In genomic region chr6:144149894-144150672, GRCh38 we compare ENCODE assay signal across 8 cellular contexts. TPM values are rescaled to one million over a fixed set of nuclear protein-coding genes. Genes with fewer than 3 reads are reported as not detected.
A peak's percentile ranks its signal among the peaks of the same experiment; 100 is the strongest.
DNase-seq lines count a peak whose midpoint lies in the region; ATAC-seq and TF ChIP-seq lines count a peak whose summit lies in the region.

Gene STX11, plus strand, starts transcription at chr6:144150517. Its CDS starts 36,111 bp downstream, at chr6:144186628.

- peaks cover 26% of the 10 kb centered on the region for H3K4me1 ChIP-seq in lower lobe of right lung

- TF ChIP-seq CTCF in lower lobe of right lung (IDR thresholded peaks at IDR 0.05), result no peak

- peak within 1 kb of the TSS; percentile 92 for H3K27ac ChIP-seq in lower lobe of right lung

- peak; percentile 7 to 31 for DNase-seq in NCI-H1930 (lab: John Stamatoyannopoulos, UW)
- peak; percentile 73 to 79 for DNase-seq in activated CD4-positive, alpha-beta T cell treated with anti-CD3 and anti-CD28 coated beads for 4 hours
- DNase-seq in dermis microvascular lymphatic vessel endothelial cell (ENCODE audit: low read depth in 2 of 2), result peak; percentile 50 to 77
- peak; percentile 89 for DNase-seq in lower lobe of right lung
- peak; percentile 62 to 68 (median 64) for DNase-seq in stimulated activated CD4-positive, alpha-beta T cell treated with anti-CD3 and anti-CD28 coated beads, TNF-alpha, amount 100 ng/mL, for 4 hours (ENCODE audit: low read depth in 3 of 3)
- DNase-seq in epidermal melanocyte (ENCODE audit: insufficient read length, low spot score), result no peak

- no peaks in the 10 kb centered on the region for H3K36me3 ChIP-seq in lower lobe of right lung

- H3K27me3 ChIP-seq in lower lobe of right lung (ENCODE audit: low read depth), result no peaks in the 10 kb centered on the region

- peak within 1 kb of the TSS; percentile 84 for H3K4me3 ChIP-seq in lower lobe of right lung

- ATAC-seq in GM18499 (IDR thresholded peaks at IDR 0.05; ENCODE audit: insufficient read depth, unreplicated experiment) (peak; percentile 31), HG02623 (IDR thresholded peaks at IDR 0.05; ENCODE audit: unreplicated experiment) (peak; percentile 63), lower lobe of right lung (peak; percentile 95 to 97)

- intact Hi-C loops in lower lobe of right lung (cut with DNase I), result no loop called here

- no peaks in the 10 kb centered on the region for H3K9me3 ChIP-seq in lower lobe of right lung

RNA-seq across cellular contexts. Expression of gene STX11, which starts in this region (rescaled TPM):
- total RNA-seq in dermis microvascular lymphatic vessel endothelial cell, result 13.0 and 21.1 TPM in 2 replicates
- 54.1 TPM for total RNA-seq in lower lobe of right lung

Comparison
In these comparisons a context has a peak if more than half of its experiments do, and no peak if none do; other contexts are left out.
1. ATAC-seq: peak in every context shown above with its lines; median percentile 96 in lower lobe of right lung; 63 in HG02623; 31 in GM18499.